In genomic region chr18:35005963-35006577, GRCh38 we compare ENCODE assay signal across 8 cellular contexts. TPM values are rescaled to one million over a fixed set of nuclear protein-coding genes. Genes with fewer than 3 reads are reported as not detected.
DNase-seq lines count a peak whose midpoint lies in the region; ATAC-seq, FAIRE-seq and TF ChIP-seq lines count a peak whose summit lies in the region.

No MANE protein-coding gene starts in this region.

- no peak overlapping the region for H3K4me3 Mint-ChIP-seq in naive B cell

- ATAC-seq in HG02588 (IDR thresholded peaks at IDR 0.05; ENCODE audit: unreplicated experiment) (peak; percentile 70), esophagus mucosa (peak; percentile 57), naive B cell (ENCODE audit: low read depth in 2 of 2) (peak; percentile 85)

- no peaks in the 10 kb centered on the region for H3K36me3 Mint-ChIP-seq in naive B cell

- H3K27me3 Mint-ChIP-seq in naive B cell, result no peaks in the 10 kb centered on the region

- peak; percentile 90 for FAIRE-seq in A204.1 (lab: Jason Lieb, UNC)

- H3K27ac Mint-ChIP-seq in naive B cell, result no peak overlapping the region

- no peaks in the 10 kb centered on the region for H3K4me1 Mint-ChIP-seq in naive B cell

- DNase-seq in GM12864 (ENCODE audit: low read depth) (peak; percentile 16), NAMALWA (ENCODE audit: low spot score) (peak; percentile 81), SK-N-DZ (ENCODE audit: low spot score) (peak; percentile 69), naive B cell (peak; percentile 51), NCI-H2107 (lab: John Stamatoyannopoulos, UW) (no peak)

- TF ChIP-seq CTCF in GM12864 (IDR thresholded peaks at IDR 0.05; ENCODE audit: low read depth, low read length, missing control alignments), result peak; percentile 43

- H3K4me3 ChIP-seq in GM12864 (ENCODE audit: low read depth, low read length), result no peak overlapping the region

- no peaks in the 10 kb centered on the region for H3K9me3 Mint-ChIP-seq in naive B cell

RNA-seq across cellular contexts. Expression of gene MAPRE2, which starts 35.1 kb away (rescaled TPM):
- 20.1 and 20.2 TPM in 2 replicates for polyA plus RNA-seq in SK-N-DZ (2014; cell fraction: cytosol; rRNA removed)
- polyA plus RNA-seq in SK-N-DZ (2014; cell fraction: nucleus; rRNA removed), result 12.3 and 16.4 TPM in 2 replicates
- 4.5 TPM for total RNA-seq in esophagus mucosa
- 100 to 1,000 TPM in 5 of 6 donors, 10 to 100 TPM in 1; 99.3 to 132 (median 105) TPM for polyA plus RNA-seq in naive B cell (ENCODE audit: low read depth in 6 of 6)
